Comparison of ENCODE assay signal across 25 cellular contexts in the genomic region with DNA sequence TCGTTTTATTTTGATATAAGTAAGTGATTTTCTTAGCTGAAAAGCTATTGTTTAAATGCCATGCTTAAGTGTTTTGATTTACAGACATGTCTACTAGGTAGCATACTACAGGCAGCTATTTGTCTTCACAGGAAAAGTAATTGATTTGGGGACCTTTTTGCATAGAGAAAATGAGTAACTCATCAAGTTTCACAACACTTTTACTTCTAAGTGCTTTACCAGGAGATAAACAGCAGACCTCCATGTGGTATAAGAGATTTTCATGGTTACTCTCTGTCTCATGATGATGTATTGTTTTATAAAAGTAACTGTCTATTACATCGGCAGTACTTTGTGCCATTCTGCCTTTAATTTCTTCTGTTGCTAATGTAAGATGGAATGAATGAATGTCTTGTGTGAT. TPM values are rescaled to one million over a fixed set of nuclear protein-coding genes. Genes with fewer than 3 reads are reported as not detected.
DNase-seq lines count a peak whose midpoint lies in the region; ATAC-seq and TF ChIP-seq lines count a peak whose summit lies in the region.
"Had no signal": no experiment of that assay in that cellular context is flagged by ENCODE, and none has a peak within 500 bp of the region (broad histone marks: within the 10 kb centered on the region; RNA-seq: fewer than 3 reads in every experiment).

No MANE protein-coding gene starts in this region.

- no peak overlapping the region for H3K27ac Mint-ChIP-seq in activated CD4-positive, alpha-beta memory T cell treated with anti-CD3 and anti-CD28 coated beads for 36 hours
- H3K27ac Mint-ChIP-seq: activated naive CD8-positive, alpha-beta T cell treated with anti-CD3 and anti-CD28 coated beads for 36 hours; stimulated activated naive CD8-positive, alpha-beta T cell treated with anti-CD3 and anti-CD28 coated beads, Interleukin-15, Interleukin-2, amounts not matched to agents 100 ng/mL and 50 ng/mL, for 24 hours had no signal

- POLR2A ChIA-PET in activated CD4-positive, alpha-beta memory T cell treated with anti-CD3 and anti-CD28 coated beads for 36 hours (lab: Charles Lee), result no interaction called here

- H3K4me1 Mint-ChIP-seq in activated CD4-positive, alpha-beta memory T cell treated with anti-CD3 and anti-CD28 coated beads for 36 hours (ENCODE audit: low read depth), result peaks cover 65% of the 10 kb centered on the region

- H3K4me3 Mint-ChIP-seq in activated CD4-positive, alpha-beta memory T cell treated with anti-CD3 and anti-CD28 coated beads for 36 hours, result no peak overlapping the region
- H3K4me3 Mint-ChIP-seq: activated naive CD8-positive, alpha-beta T cell treated with anti-CD3 and anti-CD28 coated beads for 36 hours; stimulated activated naive CD8-positive, alpha-beta T cell treated with anti-CD3 and anti-CD28 coated beads, Interleukin-15, Interleukin-2, amounts not matched to agents 100 ng/mL and 50 ng/mL, for 24 hours had no signal

- peak; percentile 54 for ATAC-seq in GM18508 (IDR thresholded peaks at IDR 0.05; ENCODE audit: insufficient read depth, unreplicated experiment)
- peak; percentile 60 for ATAC-seq in GM19043 (IDR thresholded peaks at IDR 0.05; ENCODE audit: low read depth, unreplicated experiment)
- ATAC-seq in HG03342 (IDR thresholded peaks at IDR 0.05; ENCODE audit: unreplicated experiment), result peak; percentile 44
- no peak for ATAC-seq in GM21723 (IDR thresholded peaks at IDR 0.05; ENCODE audit: unreplicated experiment)
- ATAC-seq in GM19463 (IDR thresholded peaks at IDR 0.05; ENCODE audit: unreplicated experiment), result no peak
- ATAC-seq: left lung had no signal

- DNase-seq in fibroblast of mammary gland (ENCODE audit: low read depth) (peak; percentile 41), SHP77 treated with DMSO at 0.1 percent for 48 hours (lab: John Stamatoyannopoulos, UW) (no peak)
- no peak for DNase-seq in activated CD4-positive, alpha-beta memory T cell treated with anti-CD3 and anti-CD28 coated beads for 36 hours
- DNase-seq: activated CD4-positive, alpha-beta T cell treated with anti-CD3 and anti-CD28 coated beads, Interleukin-2, amount 50 U/mL, for 48 hours; activated gamma-delta T cell; activated naive CD8-positive, alpha-beta T cell treated with anti-CD3 and anti-CD28 coated beads for 36 hours; colonic mucosa; effector memory CD4-positive, alpha-beta T cell; EL; left lung; NCI-H1048; NCI-H446 treated with DMSO at 0.1 percent for 48 hours; SJCRH30; T-helper 1 cell had no signal

- H3K27me3 Mint-ChIP-seq in activated CD4-positive, alpha-beta memory T cell treated with anti-CD3 and anti-CD28 coated beads for 36 hours, result no peaks in the 10 kb centered on the region
- H3K27me3 Mint-ChIP-seq: activated naive CD8-positive, alpha-beta T cell treated with anti-CD3 and anti-CD28 coated beads for 36 hours; stimulated activated naive CD8-positive, alpha-beta T cell treated with anti-CD3 and anti-CD28 coated beads, Interleukin-15, Interleukin-2, amounts not matched to agents 100 ng/mL and 50 ng/mL, for 24 hours had no signal

- H3K9me3 Mint-ChIP-seq in activated CD4-positive, alpha-beta memory T cell treated with anti-CD3 and anti-CD28 coated beads for 36 hours, result no peaks in the 10 kb centered on the region
- H3K9me3 Mint-ChIP-seq: activated naive CD8-positive, alpha-beta T cell treated with anti-CD3 and anti-CD28 coated beads for 36 hours; stimulated activated naive CD8-positive, alpha-beta T cell treated with anti-CD3 and anti-CD28 coated beads, Interleukin-15, Interleukin-2, amounts not matched to agents 100 ng/mL and 50 ng/mL, for 24 hours had no signal

- H3K36me3 Mint-ChIP-seq in activated CD4-positive, alpha-beta memory T cell treated with anti-CD3 and anti-CD28 coated beads for 36 hours, result peaks cover 13% of the 10 kb centered on the region

- H3K4me3 ChIP-seq in fibroblast of mammary gland (ENCODE audit: control insufficient read depth, low read depth, low read length), result no peak overlapping the region
- H3K4me3 ChIP-seq: ascending aorta, BLaER1, cardiac muscle cell, colonic mucosa, left lung, SJCRH30, skin epidermis, thoracic aorta had no signal

- intact Hi-C loops in activated CD4-positive, alpha-beta memory T cell treated with anti-CD3 and anti-CD28 coated beads for 36 hours (cut with micrococcal nuclease), result no loop called here

- CTCF ChIA-PET in activated CD4-positive, alpha-beta memory T cell treated with anti-CD3 and anti-CD28 coated beads for 36 hours (lab: Charles Lee), result interaction anchor here (0.8 to 4.8 kb wide), 4 partner anchors 19 to 320 kb away, joined by 3 to 26 read pairs (median 6); no protein-coding TSS in a partner anchor

- TF ChIP-seq CTCF in fibroblast of mammary gland (conservative IDR thresholded peaks at IDR 0.05; ENCODE audit: control insufficient read depth, insufficient read depth, low read depth, low read length), result no peak

RNA-seq across cellular contexts. Expression of a gene that starts 28.7 kb away (rescaled TPM):
- total RNA-seq in activated CD4-positive, alpha-beta memory T cell treated with anti-CD3 and anti-CD28 coated beads for 36 hours, result 100 to 1,000 TPM; 262 to 269 TPM

Comparison
In these comparisons a context has a peak if more than half of its experiments do, and no peak if none do; other contexts are left out.
1. ATAC-seq: peak in GM18508 (single experiment), GM19043 (single experiment) and HG03342 (single experiment); none in GM21723 (single experiment) and GM19463 (single experiment).